ENCODE assay signal across 1 cellular context in the genomic region with DNA sequence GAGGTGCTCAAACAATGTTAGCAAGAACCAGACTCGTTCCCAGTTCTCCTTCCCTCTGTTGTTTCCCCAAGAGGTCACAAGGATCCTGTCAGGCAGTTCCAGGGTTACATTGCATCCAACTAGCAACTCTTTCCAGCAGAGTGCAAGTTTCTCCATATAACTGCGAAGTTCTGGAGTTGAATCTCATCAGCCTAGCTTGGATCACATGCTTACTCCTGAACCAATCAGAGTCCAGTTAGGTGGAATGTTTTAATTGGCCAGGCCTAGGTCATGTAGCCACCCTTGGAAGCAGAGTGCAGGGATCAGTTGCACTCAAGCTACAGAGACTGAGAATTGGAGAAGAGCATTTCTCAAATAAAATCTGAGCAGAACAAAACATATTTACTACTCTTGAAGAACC.
TF ChIP-seq lines count a peak whose summit lies in the region.

No MANE protein-coding gene starts in this region.

TF ChIP-seq in HepG2, 621 proteins besides CTCF, POLR2A, EP300 and RAD21:
- TF ChIP-seq, protein P1, sequence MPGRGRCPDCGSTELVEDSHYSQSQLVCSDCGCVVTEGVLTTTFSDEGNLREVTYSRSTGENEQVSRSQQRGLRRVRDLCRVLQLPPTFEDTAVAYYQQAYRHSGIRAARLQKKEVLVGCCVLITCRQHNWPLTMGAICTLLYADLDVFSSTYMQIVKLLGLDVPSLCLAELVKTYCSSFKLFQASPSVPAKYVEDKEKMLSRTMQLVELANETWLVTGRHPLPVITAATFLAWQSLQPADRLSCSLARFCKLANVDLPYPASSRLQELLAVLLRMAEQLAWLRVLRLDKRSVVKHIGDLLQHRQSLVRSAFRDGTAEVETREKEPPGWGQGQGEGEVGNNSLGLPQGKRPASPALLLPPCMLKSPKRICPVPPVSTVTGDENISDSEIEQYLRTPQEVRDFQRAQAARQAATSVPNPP (CRISPR knock-in tag; IDR thresholded peaks at IDR 0.05) = no peak
- TF ChIP-seq CHCHD3 (CRISPR knock-in tag; IDR thresholded peaks at IDR 0.05) (no peak), MED13 (CRISPR knock-in tag; IDR thresholded peaks at IDR 0.05) (no peak), PPARG (CRISPR knock-in tag; conservative IDR thresholded peaks at IDR 0.05) (no peak), ZNF552 (CRISPR knock-in tag; IDR thresholded peaks at IDR 0.05; ENCODE audit: borderline replicate concordance) (no peak), ATM (IDR thresholded peaks at IDR 0.05; ENCODE audit: borderline replicate concordance) (no peak), MLLT10 (CRISPR knock-in tag; IDR thresholded peaks at IDR 0.05) (no peak), NR2F2 (IDR thresholded peaks at IDR 0.05; ENCODE audit: borderline replicate concordance, low read depth) (no peak), KLF15 (CRISPR knock-in tag; IDR thresholded peaks at IDR 0.05; ENCODE audit: borderline replicate concordance) (no peak), PHF20 (CRISPR knock-in tag; IDR thresholded peaks at IDR 0.05) (no peak), ZNF460 (CRISPR knock-in tag; IDR thresholded peaks at IDR 0.05; ENCODE audit: borderline replicate concordance) (no peak), SIX1 (CRISPR knock-in tag; IDR thresholded peaks at IDR 0.05; ENCODE audit: borderline replicate concordance) (no peak), ZNF619 (CRISPR knock-in tag; IDR thresholded peaks at IDR 0.05) (no peak), SRSF9 (IDR thresholded peaks at IDR 0.05; ENCODE audit: borderline replicate concordance, insufficient read depth, low read depth, low read length, poor library complexity, severe bottlenecking) (no peak), PCBP2 (optimal IDR thresholded peaks at IDR 0.05; ENCODE audit: low read depth, low read length, poor library complexity, severe bottlenecking) (no peak), ZMYM3 (CRISPR knock-in tag; IDR thresholded peaks at IDR 0.05) (no peak), RXRA (CRISPR knock-in tag; IDR thresholded peaks at IDR 0.05) (no peak), PLRG1 (conservative IDR thresholded peaks at IDR 0.05) (no peak), NFYB (CRISPR knock-in tag; IDR thresholded peaks at IDR 0.05) (peak; percentile 55; the same call in 1 of the 2 replicates), NFYC (CRISPR knock-in tag; IDR thresholded peaks at IDR 0.05) (peak; percentile 75), RAD51 (IDR thresholded peaks at IDR 0.05; ENCODE audit: borderline replicate concordance) (no peak), ZMYM4 (CRISPR knock-in tag; IDR thresholded peaks at IDR 0.05) (0 out of 2 replicates have a peak, but pooled peaks have one; percentile 23), ZFP41 (CRISPR knock-in tag; IDR thresholded peaks at IDR 0.05; ENCODE audit: borderline replicate concordance) (no peak), HOXA5 (CRISPR knock-in tag; IDR thresholded peaks at IDR 0.05) (no peak), CREB1 (IDR thresholded peaks at IDR 0.05) (no peak), CREB1 (CRISPR knock-in tag; IDR thresholded peaks at IDR 0.05) (0 out of 2 replicates have a peak, but pooled peaks have one; percentile 14)
- TF ChIP-seq, protein P2, sequence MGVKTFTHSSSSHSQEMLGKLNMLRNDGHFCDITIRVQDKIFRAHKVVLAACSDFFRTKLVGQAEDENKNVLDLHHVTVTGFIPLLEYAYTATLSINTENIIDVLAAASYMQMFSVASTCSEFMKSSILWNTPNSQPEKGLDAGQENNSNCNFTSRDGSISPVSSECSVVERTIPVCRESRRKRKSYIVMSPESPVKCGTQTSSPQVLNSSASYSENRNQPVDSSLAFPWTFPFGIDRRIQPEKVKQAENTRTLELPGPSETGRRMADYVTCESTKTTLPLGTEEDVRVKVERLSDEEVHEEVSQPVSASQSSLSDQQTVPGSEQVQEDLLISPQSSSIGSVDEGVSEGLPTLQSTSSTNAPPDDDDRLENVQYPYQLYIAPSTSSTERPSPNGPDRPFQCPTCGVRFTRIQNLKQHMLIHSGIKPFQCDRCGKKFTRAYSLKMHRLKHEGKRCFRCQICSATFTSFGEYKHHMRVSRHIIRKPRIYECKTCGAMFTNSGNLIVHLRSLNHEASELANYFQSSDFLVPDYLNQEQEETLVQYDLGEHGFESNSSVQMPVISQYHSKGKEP (CRISPR knock-in tag; IDR thresholded peaks at IDR 0.05) = no peak
- TF ChIP-seq, protein P3, sequence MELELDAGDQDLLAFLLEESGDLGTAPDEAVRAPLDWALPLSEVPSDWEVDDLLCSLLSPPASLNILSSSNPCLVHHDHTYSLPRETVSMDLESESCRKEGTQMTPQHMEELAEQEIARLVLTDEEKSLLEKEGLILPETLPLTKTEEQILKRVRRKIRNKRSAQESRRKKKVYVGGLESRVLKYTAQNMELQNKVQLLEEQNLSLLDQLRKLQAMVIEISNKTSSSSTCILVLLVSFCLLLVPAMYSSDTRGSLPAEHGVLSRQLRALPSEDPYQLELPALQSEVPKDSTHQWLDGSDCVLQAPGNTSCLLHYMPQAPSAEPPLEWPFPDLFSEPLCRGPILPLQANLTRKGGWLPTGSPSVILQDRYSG (CRISPR knock-in tag; IDR thresholded peaks at IDR 0.05) = no peak
- TF ChIP-seq, protein P4, sequence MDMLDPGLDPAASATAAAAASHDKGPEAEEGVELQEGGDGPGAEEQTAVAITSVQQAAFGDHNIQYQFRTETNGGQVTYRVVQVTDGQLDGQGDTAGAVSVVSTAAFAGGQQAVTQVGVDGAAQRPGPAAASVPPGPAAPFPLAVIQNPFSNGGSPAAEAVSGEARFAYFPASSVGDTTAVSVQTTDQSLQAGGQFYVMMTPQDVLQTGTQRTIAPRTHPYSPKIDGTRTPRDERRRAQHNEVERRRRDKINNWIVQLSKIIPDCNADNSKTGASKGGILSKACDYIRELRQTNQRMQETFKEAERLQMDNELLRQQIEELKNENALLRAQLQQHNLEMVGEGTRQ (IDR thresholded peaks at IDR 0.05; ENCODE audit: low read depth, low read length) = peak; percentile 36; the same call in 1 of the 2 replicates
- TF ChIP-seq, protein P4 (CRISPR knock-in tag; IDR thresholded peaks at IDR 0.05; ENCODE audit: borderline replicate concordance) = peak; percentile 67; the same call in 1 of the 2 replicates
- TF ChIP-seq, protein P5, sequence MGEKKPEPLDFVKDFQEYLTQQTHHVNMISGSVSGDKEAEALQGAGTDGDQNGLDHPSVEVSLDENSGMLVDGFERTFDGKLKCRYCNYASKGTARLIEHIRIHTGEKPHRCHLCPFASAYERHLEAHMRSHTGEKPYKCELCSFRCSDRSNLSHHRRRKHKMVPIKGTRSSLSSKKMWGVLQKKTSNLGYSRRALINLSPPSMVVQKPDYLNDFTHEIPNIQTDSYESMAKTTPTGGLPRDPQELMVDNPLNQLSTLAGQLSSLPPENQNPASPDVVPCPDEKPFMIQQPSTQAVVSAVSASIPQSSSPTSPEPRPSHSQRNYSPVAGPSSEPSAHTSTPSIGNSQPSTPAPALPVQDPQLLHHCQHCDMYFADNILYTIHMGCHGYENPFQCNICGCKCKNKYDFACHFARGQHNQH (CRISPR knock-in tag; IDR thresholded peaks at IDR 0.05) = no peak
- TF ChIP-seq, protein P6, sequence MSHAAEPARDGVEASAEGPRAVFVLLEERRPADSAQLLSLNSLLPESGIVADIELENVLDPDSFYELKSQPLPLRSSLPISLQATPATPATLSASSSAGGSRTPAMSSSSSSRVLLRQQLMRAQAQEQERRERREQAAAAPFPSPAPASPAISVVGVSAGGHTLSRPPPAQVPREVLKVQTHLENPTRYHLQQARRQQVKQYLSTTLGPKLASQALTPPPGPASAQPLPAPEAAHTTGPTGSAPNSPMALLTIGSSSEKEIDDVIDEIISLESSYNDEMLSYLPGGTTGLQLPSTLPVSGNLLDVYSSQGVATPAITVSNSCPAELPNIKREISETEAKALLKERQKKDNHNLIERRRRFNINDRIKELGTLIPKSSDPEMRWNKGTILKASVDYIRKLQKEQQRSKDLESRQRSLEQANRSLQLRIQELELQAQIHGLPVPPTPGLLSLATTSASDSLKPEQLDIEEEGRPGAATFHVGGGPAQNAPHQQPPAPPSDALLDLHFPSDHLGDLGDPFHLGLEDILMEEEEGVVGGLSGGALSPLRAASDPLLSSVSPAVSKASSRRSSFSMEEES (CRISPR knock-in tag; IDR thresholded peaks at IDR 0.05) = no peak
- TF ChIP-seq, protein P7, sequence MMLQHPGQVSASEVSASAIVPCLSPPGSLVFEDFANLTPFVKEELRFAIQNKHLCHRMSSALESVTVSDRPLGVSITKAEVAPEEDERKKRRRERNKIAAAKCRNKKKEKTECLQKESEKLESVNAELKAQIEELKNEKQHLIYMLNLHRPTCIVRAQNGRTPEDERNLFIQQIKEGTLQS (CRISPR knock-in tag; IDR thresholded peaks at IDR 0.05) = no peak
TF ChIP-seq in HepG2: peak in this region for 5.
